ENCODE assay signal across 8 cellular contexts in the genomic region with DNA sequence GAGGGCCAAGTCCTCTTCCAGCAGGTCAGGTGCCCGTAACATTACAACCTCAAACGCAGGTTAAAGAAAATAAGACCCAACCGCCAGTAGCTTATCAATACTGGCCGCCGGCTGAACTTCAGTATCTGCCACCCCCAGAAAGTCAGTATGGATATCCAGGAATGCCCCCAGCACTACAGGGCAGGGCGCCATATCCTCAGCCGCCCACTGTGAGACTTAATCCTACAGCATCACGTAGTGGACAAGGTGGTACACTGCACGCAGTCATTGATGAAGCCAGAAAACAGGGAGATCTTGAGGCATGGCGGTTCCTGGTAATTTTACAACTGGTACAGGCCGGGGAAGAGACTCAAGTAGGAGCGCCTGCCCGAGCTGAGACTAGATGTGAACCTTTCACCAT. TPM values are rescaled to one million over a fixed set of nuclear protein-coding genes. Genes with fewer than 3 reads are reported as not detected.
A peak's percentile ranks its signal among the peaks of the same experiment; 100 is the strongest.
DNase-seq lines count a peak whose midpoint lies in the region; ATAC-seq and TF ChIP-seq lines count a peak whose summit lies in the region.
"Not testable (repeated sequence)": the region's sequence is repeated elsewhere in the genome, so short reads cannot be mapped to it uniquely, and the experiment has no call there.

No MANE protein-coding gene starts in this region.

- peak overlapping the region in 2 of 7 donors; percentile 24 to 43 for H3K27ac Mint-ChIP-seq in CD4-positive, alpha-beta memory T cell
- not testable (repeated sequence) for H3K27ac Mint-ChIP-seq in activated CD8-positive, alpha-beta memory T cell treated with anti-CD3 and anti-CD28 coated beads, Interleukin-2, amount 10 ng/mL, durations not matched to agents 7 days and 5 days; endothelial cell (ENCODE audit: unreplicated experiment)

- DNase-seq in CD4-positive, alpha-beta memory T cell: peak; percentile 29 to 51 (median 36)
- peak; percentile 64 for DNase-seq in activated CD8-positive, alpha-beta memory T cell treated with anti-CD3 and anti-CD28 coated beads, Interleukin-2, amount 10 ng/mL, durations not matched to agents 7 days and 5 days
- DNase-seq in endothelial cell (ENCODE audit: low spot score): peak; percentile 57
- peak; percentile 44 for DNase-seq in kidney tubule cell (ENCODE audit: low spot score)
- DNase-seq in stimulated activated CD4-positive, alpha-beta T cell treated with anti-CD3 and anti-CD28 coated beads, Interleukin-4, amount 100 ng/mL, for 24 hours: peak; percentile 36

- H3K4me1 ChIP-seq in CD4-positive, alpha-beta memory T cell (ENCODE audit: insufficient read depth, low read length); Loucy (ENCODE audit: insufficient read depth, low read length, poor library complexity, severe bottlenecking): not testable (repeated sequence)

- intact Hi-C loops in CD4-positive, alpha-beta memory T cell (cut with micrococcal nuclease): not testable (repeated sequence)

- H3K4me2 ChIP-seq in Loucy (ENCODE audit: low read depth, low read length, poor library complexity, severe bottlenecking): not testable (repeated sequence)

- not testable (repeated sequence) for H3F3A ChIP-seq in Loucy (ENCODE audit: low read depth)

- not testable (repeated sequence) for H3K9me2 ChIP-seq in Loucy (replicated peaks; ENCODE audit: low read depth, low read length)

- H3K36me3 Mint-ChIP-seq in CD4-positive, alpha-beta memory T cell; activated CD8-positive, alpha-beta memory T cell treated with anti-CD3 and anti-CD28 coated beads, Interleukin-2, amount 10 ng/mL, durations not matched to agents 7 days and 5 days; endothelial cell (ENCODE audit: low read depth, unreplicated experiment): not testable (repeated sequence)

- H3K27ac ChIP-seq in CD4-positive, alpha-beta memory T cell (ENCODE audit: low read depth, low read length): not testable (repeated sequence)

- H4K20me1 ChIP-seq in Loucy (ENCODE audit: insufficient read depth, low read length, poor library complexity, severe bottlenecking): not testable (repeated sequence)

- H3K9me3 ChIP-seq in CD4-positive, alpha-beta memory T cell (ENCODE audit: control insufficient read depth in 1 of 2, low read length in 2 of 2); Loucy (ENCODE audit: insufficient read depth, low read depth, low read length): not testable (repeated sequence)

- not testable (repeated sequence) for H3K27me3 Mint-ChIP-seq in CD4-positive, alpha-beta memory T cell; activated CD8-positive, alpha-beta memory T cell treated with anti-CD3 and anti-CD28 coated beads, Interleukin-2, amount 10 ng/mL, durations not matched to agents 7 days and 5 days; endothelial cell (ENCODE audit: unreplicated experiment)

- not testable (repeated sequence) for H3K4me1 Mint-ChIP-seq in CD4-positive, alpha-beta memory T cell; activated CD8-positive, alpha-beta memory T cell treated with anti-CD3 and anti-CD28 coated beads, Interleukin-2, amount 10 ng/mL, durations not matched to agents 7 days and 5 days; endothelial cell (ENCODE audit: unreplicated experiment)

- TF ChIP-seq CTCF in Loucy (conservative IDR thresholded peaks at IDR 0.05; ENCODE audit: low read length): peak; percentile 57
- TF ChIP-seq CTCF in endothelial cell (IDR thresholded peaks at IDR 0.05; ENCODE audit: unreplicated experiment): peak; percentile 49

- CTCF ChIA-PET in CD4-positive, alpha-beta memory T cell (lab: Charles Lee; ENCODE audit: partially characterized antibody): interaction anchor here (1.0 to 1.4 kb wide), 6 partner anchors 13 to 536 kb away, joined by 3 to 6 read pairs (median 4); a partner anchor contains a TSS
- CTCF ChIA-PET in activated CD8-positive, alpha-beta memory T cell treated with anti-CD3 and anti-CD28 coated beads, Interleukin-2, amount 10 ng/mL, durations not matched to agents 7 days and 5 days (lab: Charles Lee): interaction anchor here (2.3 kb wide), 1 partner anchor 14 kb away, joined by 5 read pairs; no protein-coding TSS in a partner anchor

- H3K4me3 ChIP-seq in CD4-positive, alpha-beta memory T cell (ENCODE audit: low read length in 2 of 2); Loucy (ENCODE audit: low read length, poor library complexity, severe bottlenecking): not testable (repeated sequence)

- H3K36me3 ChIP-seq in CD4-positive, alpha-beta memory T cell (ENCODE audit: insufficient read depth, low read length); Loucy (ENCODE audit: insufficient read depth, low read length): not testable (repeated sequence)

- H2AFZ ChIP-seq in Loucy (ENCODE audit: low read length): not testable (repeated sequence)

- H3K9ac ChIP-seq in Loucy (ENCODE audit: low read depth, low read length, poor library complexity, severe bottlenecking): not testable (repeated sequence)

- not testable (repeated sequence) for H3K9me3 Mint-ChIP-seq in CD4-positive, alpha-beta memory T cell; activated CD8-positive, alpha-beta memory T cell treated with anti-CD3 and anti-CD28 coated beads, Interleukin-2, amount 10 ng/mL, durations not matched to agents 7 days and 5 days (ENCODE audit: low read depth); endothelial cell (ENCODE audit: unreplicated experiment)

- H3K79me2 ChIP-seq in Loucy (ENCODE audit: insufficient read depth, low read length): not testable (repeated sequence)

- not testable (repeated sequence) for H3K27me3 ChIP-seq in CD4-positive, alpha-beta memory T cell (ENCODE audit: insufficient read depth, low read length); Loucy (ENCODE audit: insufficient read depth, low read length, poor library complexity, severe bottlenecking)

- not testable (repeated sequence) for H3K4me3 Mint-ChIP-seq in CD4-positive, alpha-beta memory T cell; activated CD8-positive, alpha-beta memory T cell treated with anti-CD3 and anti-CD28 coated beads, Interleukin-2, amount 10 ng/mL, durations not matched to agents 7 days and 5 days; endothelial cell (ENCODE audit: unreplicated experiment)

- POLR2A ChIA-PET in CD4-positive, alpha-beta memory T cell (lab: Charles Lee; ENCODE audit: partially characterized antibody): not testable (repeated sequence)

- ATAC-seq in GM18909 (IDR thresholded peaks at IDR 0.05; ENCODE audit: poor library complexity, unreplicated experiment): peak; percentile 70
- ATAC-seq in HG02852 (IDR thresholded peaks at IDR 0.05; ENCODE audit: unreplicated experiment): peak; percentile 82
- peak; percentile 93 for ATAC-seq in activated CD8-positive, alpha-beta memory T cell treated with anti-CD3 and anti-CD28 coated beads, Interleukin-2, amount 10 ng/mL, durations not matched to agents 7 days and 5 days

RNA-seq across cellular contexts. Expression of a gene that starts 7.0 kb away (rescaled TPM):
- total RNA-seq in CD4-positive, alpha-beta memory T cell: 1,000 to 10,000 TPM; 1,310 to 1,368 TPM
- polyA plus RNA-seq in CD4-positive, alpha-beta memory T cell: 1,000 to 10,000 TPM in 1 of 2 donors, 100 to 1,000 TPM in 1; 834 to 1,038 TPM
- 1,000 to 10,000 TPM in 1 of 2 experiments, 100 to 1,000 TPM in 1; 941 to 1,094 TPM for total RNA-seq in activated CD8-positive, alpha-beta memory T cell treated with anti-CD3 and anti-CD28 coated beads, Interleukin-2, amount 10 ng/mL, durations not matched to agents 7 days and 5 days
- 1,216 TPM for total RNA-seq in endothelial cell (ENCODE audit: unreplicated experiment)

RNA-seq across cellular contexts. Expression of a gene that starts 16.6 kb away (rescaled TPM):
- total RNA-seq in CD4-positive, alpha-beta memory T cell: 10 to 100 TPM; 48.9 to 50.8 TPM
- 10 to 100 TPM in 1 of 2 donors, 1 to 10 TPM in 1; 8.9 to 13.8 TPM for polyA plus RNA-seq in CD4-positive, alpha-beta memory T cell
- total RNA-seq in activated CD8-positive, alpha-beta memory T cell treated with anti-CD3 and anti-CD28 coated beads, Interleukin-2, amount 10 ng/mL, durations not matched to agents 7 days and 5 days: 10 to 100 TPM; 30.3 to 31.3 TPM
- 13.0 TPM for total RNA-seq in endothelial cell (ENCODE audit: unreplicated experiment)

RNA-seq across cellular contexts. Expression of a gene that starts 30.9 kb away (rescaled TPM):
- 10 to 100 TPM; 14.8 to 16.8 TPM for total RNA-seq in CD4-positive, alpha-beta memory T cell
- 1 to 10 TPM; 3.7 to 5.1 TPM for polyA plus RNA-seq in CD4-positive, alpha-beta memory T cell
- total RNA-seq in activated CD8-positive, alpha-beta memory T cell treated with anti-CD3 and anti-CD28 coated beads, Interleukin-2, amount 10 ng/mL, durations not matched to agents 7 days and 5 days: 10 to 100 TPM; 22.5 TPM
- 7.2 TPM for total RNA-seq in endothelial cell (ENCODE audit: unreplicated experiment)
